Comparison of ENCODE assay signal across 1 cellular context in the genomic region with DNA sequence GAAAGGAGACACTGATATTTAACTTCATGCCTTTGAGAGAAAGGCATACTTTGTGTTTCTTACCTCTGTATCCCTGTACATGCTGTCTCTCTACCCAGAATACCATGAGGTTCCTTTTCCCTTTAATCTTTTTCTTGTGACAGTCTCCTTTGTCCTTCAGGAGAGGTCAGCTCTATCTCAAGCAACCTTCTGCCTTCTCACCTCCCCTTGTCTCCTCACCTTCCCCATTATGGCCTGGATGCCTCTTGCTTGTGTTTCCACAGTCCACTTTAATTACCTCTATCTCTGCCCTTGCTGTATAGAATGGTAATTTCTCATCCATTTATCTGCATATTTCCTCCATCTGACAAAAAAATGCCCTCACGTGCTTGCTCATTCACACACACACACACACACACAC.
TF ChIP-seq lines count a peak whose summit lies in the region.

No MANE protein-coding gene starts in this region.

TF ChIP-seq in GM12878, 131 proteins besides CTCF, POLR2A, EP300 and RAD21:
- TF ChIP-seq, protein P1, sequence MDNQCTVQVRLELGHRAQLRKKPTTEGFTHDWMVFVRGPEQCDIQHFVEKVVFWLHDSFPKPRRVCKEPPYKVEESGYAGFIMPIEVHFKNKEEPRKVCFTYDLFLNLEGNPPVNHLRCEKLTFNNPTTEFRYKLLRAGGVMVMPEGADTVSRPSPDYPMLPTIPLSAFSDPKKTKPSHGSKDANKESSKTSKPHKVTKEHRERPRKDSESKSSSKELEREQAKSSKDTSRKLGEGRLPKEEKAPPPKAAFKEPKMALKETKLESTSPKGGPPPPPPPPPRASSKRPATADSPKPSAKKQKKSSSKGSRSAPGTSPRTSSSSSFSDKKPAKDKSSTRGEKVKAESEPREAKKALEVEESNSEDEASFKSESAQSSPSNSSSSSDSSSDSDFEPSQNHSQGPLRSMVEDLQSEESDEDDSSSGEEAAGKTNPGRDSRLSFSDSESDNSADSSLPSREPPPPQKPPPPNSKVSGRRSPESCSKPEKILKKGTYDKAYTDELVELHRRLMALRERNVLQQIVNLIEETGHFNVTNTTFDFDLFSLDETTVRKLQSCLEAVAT (IDR thresholded peaks at IDR 0.05): no peak
- no peak for TF ChIP-seq TCF12 (IDR thresholded peaks at IDR 0.05; ENCODE audit: low read depth, low read length)
- TF ChIP-seq BHLHE40 (IDR thresholded peaks at IDR 0.05; ENCODE audit: borderline replicate concordance in 1 of 2, low read depth in 2 of 2, low read length in 1 of 2): peak in 1 of 2 experiments; percentile 6; a peak in 1 of 4 replicates
- no peak for TF ChIP-seq MEF2A (IDR thresholded peaks at IDR 0.05; ENCODE audit: insufficient read depth, low read depth, low read length)
- no peak for TF ChIP-seq GABPA (IDR thresholded peaks at IDR 0.05; ENCODE audit: low read depth)
